In genomic region chr3:79551325-79551892, GRCh38 we compare ENCODE assay signal across 3 cellular contexts.
TF ChIP-seq lines count a peak whose summit lies in the region.

No MANE protein-coding gene starts in this region.

TF ChIP-seq in HepG2, 621 proteins besides CTCF, POLR2A, EP300 and RAD21:
- TF ChIP-seq MAFG (CRISPR knock-in tag; IDR thresholded peaks at IDR 0.05) = no peak
- TF ChIP-seq ZNF281 (CRISPR knock-in tag; IDR thresholded peaks at IDR 0.05; ENCODE audit: borderline replicate concordance) = no peak
- peak; percentile 77 to 96 for TF ChIP-seq MAFK (conservative IDR thresholded peaks at IDR 0.05 in 1 of 2, IDR thresholded peaks at IDR 0.05 in 1 of 2; ENCODE audit: low read length in 2 of 2)
- TF ChIP-seq MAFF (IDR thresholded peaks at IDR 0.05; ENCODE audit: low read depth, low read length) = peak; percentile 90

TF ChIP-seq in H1, 55 proteins besides CTCF, POLR2A, EP300 and RAD21:
- no peak for TF ChIP-seq POLR2AphosphoS5 (IDR thresholded peaks at IDR 0.05; ENCODE audit: low read depth, low read length)
- TF ChIP-seq MAFK (IDR thresholded peaks at IDR 0.05; ENCODE audit: low read depth, low read length) = peak; percentile 78
- TF ChIP-seq SIN3A (conservative IDR thresholded peaks at IDR 0.05 in 1 of 2, IDR thresholded peaks at IDR 0.05 in 1 of 2; ENCODE audit: low read depth in 1 of 2, low read length in 2 of 2) = no peak
- no peak for TF ChIP-seq YY1 (IDR thresholded peaks at IDR 0.05; ENCODE audit: low read depth, low read length)
- no peak for TF ChIP-seq NANOG (IDR thresholded peaks at IDR 0.05; ENCODE audit: insufficient read depth, low read depth, low read length, poor library complexity, severe bottlenecking)
- no peak for TF ChIP-seq TAF1 (IDR thresholded peaks at IDR 0.05; ENCODE audit: low read depth, low read length)

TF ChIP-seq in neural cell, 6 proteins besides CTCF, POLR2A, EP300 and RAD21:
- TF ChIP-seq TAF1 (IDR thresholded peaks at IDR 0.05; ENCODE audit: low read depth) (no peak), EZH2 (IDR thresholded peaks at IDR 0.05; ENCODE audit: borderline replicate concordance, insufficient read depth, low read length, poor library complexity, severe bottlenecking) (no peak), SMC3 (conservative IDR thresholded peaks at IDR 0.05; ENCODE audit: poor library complexity) (peak; percentile 34), MXI1 (conservative IDR thresholded peaks at IDR 0.05; ENCODE audit: poor library complexity, severe bottlenecking) (no peak), POLR2AphosphoS5 (IDR thresholded peaks at IDR 0.05) (peak; percentile 72)
- TF ChIP-seq, protein P1, sequence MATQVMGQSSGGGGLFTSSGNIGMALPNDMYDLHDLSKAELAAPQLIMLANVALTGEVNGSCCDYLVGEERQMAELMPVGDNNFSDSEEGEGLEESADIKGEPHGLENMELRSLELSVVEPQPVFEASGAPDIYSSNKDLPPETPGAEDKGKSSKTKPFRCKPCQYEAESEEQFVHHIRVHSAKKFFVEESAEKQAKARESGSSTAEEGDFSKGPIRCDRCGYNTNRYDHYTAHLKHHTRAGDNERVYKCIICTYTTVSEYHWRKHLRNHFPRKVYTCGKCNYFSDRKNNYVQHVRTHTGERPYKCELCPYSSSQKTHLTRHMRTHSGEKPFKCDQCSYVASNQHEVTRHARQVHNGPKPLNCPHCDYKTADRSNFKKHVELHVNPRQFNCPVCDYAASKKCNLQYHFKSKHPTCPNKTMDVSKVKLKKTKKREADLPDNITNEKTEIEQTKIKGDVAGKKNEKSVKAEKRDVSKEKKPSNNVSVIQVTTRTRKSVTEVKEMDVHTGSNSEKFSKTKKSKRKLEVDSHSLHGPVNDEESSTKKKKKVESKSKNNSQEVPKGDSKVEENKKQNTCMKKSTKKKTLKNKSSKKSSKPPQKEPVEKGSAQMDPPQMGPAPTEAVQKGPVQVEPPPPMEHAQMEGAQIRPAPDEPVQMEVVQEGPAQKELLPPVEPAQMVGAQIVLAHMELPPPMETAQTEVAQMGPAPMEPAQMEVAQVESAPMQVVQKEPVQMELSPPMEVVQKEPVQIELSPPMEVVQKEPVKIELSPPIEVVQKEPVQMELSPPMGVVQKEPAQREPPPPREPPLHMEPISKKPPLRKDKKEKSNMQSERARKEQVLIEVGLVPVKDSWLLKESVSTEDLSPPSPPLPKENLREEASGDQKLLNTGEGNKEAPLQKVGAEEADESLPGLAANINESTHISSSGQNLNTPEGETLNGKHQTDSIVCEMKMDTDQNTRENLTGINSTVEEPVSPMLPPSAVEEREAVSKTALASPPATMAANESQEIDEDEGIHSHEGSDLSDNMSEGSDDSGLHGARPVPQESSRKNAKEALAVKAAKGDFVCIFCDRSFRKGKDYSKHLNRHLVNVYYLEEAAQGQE (IDR thresholded peaks at IDR 0.05; ENCODE audit: borderline replicate concordance) = no peak
